1 cellular context compared by ENCODE assay signal in genomic region chr18:64279-64678, GRCh38. TPM values are rescaled to one million over a fixed set of nuclear protein-coding genes. Genes with fewer than 3 reads are reported as not detected.
"Had no signal": no experiment of that assay in that cellular context is flagged by ENCODE, and none has a peak within 500 bp of the region (broad histone marks: within the 10 kb centered on the region; RNA-seq: fewer than 3 reads in every experiment).

No MANE protein-coding gene starts in this region.

RNA-seq across cellular contexts. Expression of gene TUBB8B, which starts 14.9 kb away (rescaled TPM):
- total RNA-seq: GM12878 had no signal
